ENCODE assay signal across 24 cellular contexts in genomic region chr14:73198253-73198652, GRCh38.
"Had no signal": no experiment of that assay in that cellular context is flagged by ENCODE, and none has a peak within 500 bp of the region (broad histone marks: within the 10 kb centered on the region; RNA-seq: fewer than 3 reads in every experiment).

No MANE protein-coding gene starts in this region.

- H3K27me3 Mint-ChIP-seq: activated CD4-positive, alpha-beta memory T cell treated with anti-CD3 and anti-CD28 coated beads, Interleukin-2, amount 10 ng/mL, durations not matched to agents 7 days and 5 days; activated CD4-positive, alpha-beta T cell treated with anti-CD3 and anti-CD28 coated beads, Interleukin-2, amount 10 ng/mL, durations not matched to agents 7 days and 5 days; activated naive CD4-positive, alpha-beta T cell treated with anti-CD3 and anti-CD28 coated beads, Interleukin-2, amount 50 U/mL, for 24 hours; activated naive CD8-positive, alpha-beta T cell treated with anti-CD3 and anti-CD28 coated beads, Interleukin-2, amount 50 U/mL, for 24 hours; naive B cell had no signal

- H3K4me1 ChIP-seq: parathyroid adenoma, right atrium auricular region, transverse colon had no signal

- H3K27me3 ChIP-seq: right atrium auricular region, transverse colon had no signal

- H3K9ac ChIP-seq: parathyroid adenoma had no signal

- H3K4me3 ChIP-seq: right atrium auricular region, smooth muscle cell, transverse colon had no signal

- DNase-seq: activated CD4-positive, alpha-beta memory T cell treated with anti-CD3 and anti-CD28 coated beads, Interleukin-2, amount 10 ng/mL, durations not matched to agents 7 days and 5 days; activated CD4-positive, alpha-beta T cell treated with anti-CD3 and anti-CD28 coated beads, Interleukin-2, amount 10 ng/mL, durations not matched to agents 7 days and 5 days; activated naive CD8-positive, alpha-beta T cell treated with anti-CD3 and anti-CD28 coated beads, Interleukin-2, amount 50 U/mL, for 24 hours; activated T-cell treated with anti-CD3 and anti-CD28 coated beads, Interleukin-2, amount 50 U/mL, for 48 hours; amygdala; dermis blood vessel endothelial cell; effector CD4-positive, alpha-beta T cell; left colon; mammary epithelial cell; naive B cell; nephron progenitor cell; nucleus accumbens; stimulated activated CD4-positive, alpha-beta T cell treated with anti-CD3 and anti-CD28 coated beads, Interleukin-15, amount 100 ng/mL, for 24 hours; stimulated activated CD4-positive, alpha-beta T cell treated with anti-CD3 and anti-CD28 coated beads, Interleukin-2, amount 100 ng/mL, for 24 hours; stimulated activated naive CD4-positive, alpha-beta T cell; T-helper 9 cell; transverse colon had no signal

- H3K9me3 Mint-ChIP-seq: activated CD4-positive, alpha-beta memory T cell treated with anti-CD3 and anti-CD28 coated beads, Interleukin-2, amount 10 ng/mL, durations not matched to agents 7 days and 5 days; activated CD4-positive, alpha-beta T cell treated with anti-CD3 and anti-CD28 coated beads, Interleukin-2, amount 10 ng/mL, durations not matched to agents 7 days and 5 days; activated naive CD4-positive, alpha-beta T cell treated with anti-CD3 and anti-CD28 coated beads, Interleukin-2, amount 50 U/mL, for 24 hours; activated naive CD8-positive, alpha-beta T cell treated with anti-CD3 and anti-CD28 coated beads, Interleukin-2, amount 50 U/mL, for 24 hours; activated T-helper 2 cell treated with anti-CD3 and anti-CD28 coated beads, Interferon-gamma antibody, Interleukin-2, Interleukin-4, amounts not matched to agents 10 μg/mL and 5 μg/mL and 100 μg/mL, durations not matched to agents 14 hours and 24 hours and 36 hours; nephron progenitor cell; T-helper 1 cell treated with Interleukin-12 subunit alpha and Interleukin-12 subunit beta and Interleukin-4 antibody, amounts not matched to agents 30 μg/mL and 1 μg/mL, for 36 hours had no signal

- ATAC-seq: activated CD4-positive, CD25-positive, alpha-beta regulatory T cell treated with anti-CD3 and anti-CD28 coated beads, Interleukin-2, amount 50 U/mL, for 24 hours; activated naive CD8-positive, alpha-beta T cell treated with anti-CD3 and anti-CD28 coated beads, Interleukin-2, amount 50 U/mL, for 24 hours; left colon had no signal

- H3K9me3 ChIP-seq: right atrium auricular region, transverse colon had no signal

- H3K4me1 Mint-ChIP-seq: activated CD4-positive, alpha-beta memory T cell treated with anti-CD3 and anti-CD28 coated beads, Interleukin-2, amount 10 ng/mL, durations not matched to agents 7 days and 5 days; activated CD4-positive, alpha-beta T cell treated with anti-CD3 and anti-CD28 coated beads, Interleukin-2, amount 10 ng/mL, durations not matched to agents 7 days and 5 days; activated naive CD4-positive, alpha-beta T cell treated with anti-CD3 and anti-CD28 coated beads, Interleukin-2, amount 50 U/mL, for 24 hours; activated naive CD8-positive, alpha-beta T cell treated with anti-CD3 and anti-CD28 coated beads, Interleukin-2, amount 50 U/mL, for 24 hours; nephron progenitor cell had no signal

- H3K27ac Mint-ChIP-seq: activated CD4-positive, alpha-beta memory T cell treated with anti-CD3 and anti-CD28 coated beads, Interleukin-2, amount 10 ng/mL, durations not matched to agents 7 days and 5 days; activated CD4-positive, alpha-beta T cell treated with anti-CD3 and anti-CD28 coated beads, Interleukin-2, amount 10 ng/mL, durations not matched to agents 7 days and 5 days; activated naive CD4-positive, alpha-beta T cell treated with anti-CD3 and anti-CD28 coated beads, Interleukin-2, amount 50 U/mL, for 24 hours; activated naive CD8-positive, alpha-beta T cell treated with anti-CD3 and anti-CD28 coated beads, Interleukin-2, amount 50 U/mL, for 24 hours; activated T-helper 2 cell treated with anti-CD3 and anti-CD28 coated beads, Interferon-gamma antibody, Interleukin-2, Interleukin-4, amounts not matched to agents 10 μg/mL and 5 μg/mL and 100 μg/mL, durations not matched to agents 14 hours and 24 hours and 36 hours; nephron progenitor cell; T-helper 1 cell treated with Interleukin-12 subunit alpha and Interleukin-12 subunit beta and Interleukin-4 antibody, amounts not matched to agents 30 μg/mL and 1 μg/mL, for 36 hours had no signal

- H3K4me3 Mint-ChIP-seq: activated CD4-positive, alpha-beta memory T cell treated with anti-CD3 and anti-CD28 coated beads, Interleukin-2, amount 10 ng/mL, durations not matched to agents 7 days and 5 days; activated CD4-positive, alpha-beta T cell treated with anti-CD3 and anti-CD28 coated beads, Interleukin-2, amount 10 ng/mL, durations not matched to agents 7 days and 5 days; activated naive CD4-positive, alpha-beta T cell treated with anti-CD3 and anti-CD28 coated beads, Interleukin-2, amount 50 U/mL, for 24 hours; activated naive CD8-positive, alpha-beta T cell treated with anti-CD3 and anti-CD28 coated beads, Interleukin-2, amount 50 U/mL, for 24 hours; naive B cell; nephron progenitor cell; T-helper 1 cell treated with Interleukin-12 subunit alpha and Interleukin-12 subunit beta and Interleukin-4 antibody, amounts not matched to agents 30 μg/mL and 1 μg/mL, for 36 hours had no signal
